Comparison of ENCODE assay signal across 32 cellular contexts in genomic region chr4:88136249-88136648, GRCh38. TPM values are rescaled to one million over a fixed set of nuclear protein-coding genes. Genes with fewer than 3 reads are reported as not detected.
"Had no signal": no experiment of that assay in that cellular context is flagged by ENCODE, and none has a peak within 500 bp of the region (broad histone marks: within the 10 kb centered on the region; RNA-seq: fewer than 3 reads in every experiment).

No MANE protein-coding gene starts in this region.

- ATAC-seq: naive thymus-derived CD8-positive, alpha-beta T cell; natural killer cell treated with Interleukin-12 subunit alpha and Interleukin-12 subunit beta and Interleukin-15 and Interleukin-18, amount 100 ng/mL, for 72 hours; psoas muscle; right cardiac atrium; sciatic nerve; stimulated activated memory B cell treated with anti-CD40 and anti-IgM and Interleukin-4, amounts not matched to agents 10 μg/mL and 1 μg/mL and 100 μg/mL, for 72 hours; stimulated activated naive CD8-positive, alpha-beta T cell treated with anti-CD3 and anti-CD28 coated beads, Interleukin-15, amount 100 ng/mL, for 72 hours; stimulated activated naive CD8-positive, alpha-beta T cell treated with anti-CD3 and anti-CD28 coated beads, Interleukin-15, Interleukin-2, amounts not matched to agents 100 U/mL and 50 U/mL, for 24 hours had no signal

- H3K4me1 Mint-ChIP-seq: naive thymus-derived CD8-positive, alpha-beta T cell; neural progenitor cell; stimulated activated memory B cell treated with anti-CD40 and anti-IgM and Interleukin-4, amounts not matched to agents 10 μg/mL and 1 μg/mL and 100 μg/mL, for 72 hours; stimulated activated naive CD8-positive, alpha-beta T cell treated with anti-CD3 and anti-CD28 coated beads, Interleukin-15, amount 100 ng/mL, for 72 hours had no signal

- H3K27ac ChIP-seq: neural progenitor cell, ovary, parathyroid adenoma, psoas muscle, skin epidermis, spleen, suprapubic skin, testis, tibial artery, upper lobe of left lung, vagina had no signal

- H3K79me2 ChIP-seq: parathyroid adenoma had no signal

- H3K27me3 Mint-ChIP-seq: natural killer cell treated with Interleukin-12 subunit alpha and Interleukin-12 subunit beta and Interleukin-15 and Interleukin-18, amount 100 ng/mL, for 72 hours; progenitor cell of endocrine pancreas had no signal

- H3K27ac Mint-ChIP-seq: naive thymus-derived CD8-positive, alpha-beta T cell; natural killer cell treated with Interleukin-12 subunit alpha and Interleukin-12 subunit beta and Interleukin-15 and Interleukin-18, amount 100 ng/mL, for 72 hours; neural progenitor cell; progenitor cell of endocrine pancreas; stimulated activated memory B cell treated with anti-CD40 and anti-IgM and Interleukin-4, amounts not matched to agents 10 μg/mL and 1 μg/mL and 100 μg/mL, for 72 hours; stimulated activated naive CD8-positive, alpha-beta T cell treated with anti-CD3 and anti-CD28 coated beads, Interleukin-15, amount 100 ng/mL, for 72 hours had no signal

- FAIRE-seq: urothelium cell line had no signal

- DNase-seq: naive thymus-derived CD8-positive, alpha-beta T cell; occipital lobe; ovary; posterior cingulate gyrus; psoas muscle; right cardiac atrium; spleen; stimulated activated CD4-positive, alpha-beta T cell treated with anti-CD3 and anti-CD28 coated beads, Interleukin-12 subunit alpha, Interleukin-12 subunit beta, amount 100 ng/mL, for 4 hours; stimulated activated CD4-positive, alpha-beta T cell treated with anti-CD3 and anti-CD28 coated beads, Interleukin-1b, Interleukin-23, amount 100 ng/mL, for 48 hours; stimulated activated CD4-positive, alpha-beta T cell treated with anti-CD3 and anti-CD28 coated beads, Interleukin-4, amount 100 ng/mL, for 1 hour; stimulated activated CD4-positive, alpha-beta T cell treated with anti-CD3 and anti-CD28 coated beads, Interleukin-4, amount 100 ng/mL, for 4 hours; stimulated activated CD8-positive, alpha-beta memory T cell treated with anti-CD3 and anti-CD28 coated beads, Interleukin-4, amount 100 ng/mL, for 48 hours; stimulated activated naive CD4-positive, alpha-beta T cell; stimulated activated naive CD8-positive, alpha-beta T cell treated with anti-CD3 and anti-CD28 coated beads, Interleukin-15, amount 100 ng/mL, for 72 hours; stimulated activated naive CD8-positive, alpha-beta T cell treated with anti-CD3 and anti-CD28 coated beads, Interleukin-15, Interleukin-2, amounts not matched to agents 100 U/mL and 50 U/mL, for 24 hours; substantia nigra; testis; tibial artery; transverse colon; upper lobe of left lung had no signal

- H3K9ac ChIP-seq: neural progenitor cell, parathyroid adenoma had no signal

- H3K36me3 ChIP-seq: neural progenitor cell, ovary, spleen, suprapubic skin, tibial artery, transverse colon, upper lobe of left lung, vagina had no signal

- H3K4me1 ChIP-seq: neural progenitor cell, parathyroid adenoma, psoas muscle, spleen, suprapubic skin, testis, tibial artery, upper lobe of left lung, vagina had no signal

- H2AFZ ChIP-seq: neural progenitor cell, parathyroid adenoma had no signal

- H3K4me3 Mint-ChIP-seq: naive thymus-derived CD8-positive, alpha-beta T cell; natural killer cell treated with Interleukin-12 subunit alpha and Interleukin-12 subunit beta and Interleukin-15 and Interleukin-18, amount 100 ng/mL, for 72 hours; neural progenitor cell; stimulated activated memory B cell treated with anti-CD40 and anti-IgM and Interleukin-4, amounts not matched to agents 10 μg/mL and 1 μg/mL and 100 μg/mL, for 72 hours; stimulated activated naive CD8-positive, alpha-beta T cell treated with anti-CD3 and anti-CD28 coated beads, Interleukin-15, amount 100 ng/mL, for 72 hours had no signal

- H3K4me3 ChIP-seq: neural progenitor cell, ovary, psoas muscle, skin epidermis, smooth muscle cell, spleen, suprapubic skin, testis, tibial artery, transverse colon, upper lobe of left lung, vagina had no signal

- H3K27me3 ChIP-seq: neural progenitor cell, ovary, spleen, suprapubic skin, testis, tibial artery, transverse colon, upper lobe of left lung, vagina had no signal

- H3K36me3 Mint-ChIP-seq: naive thymus-derived CD8-positive, alpha-beta T cell; natural killer cell treated with Interleukin-12 subunit alpha and Interleukin-12 subunit beta and Interleukin-15 and Interleukin-18, amount 100 ng/mL, for 72 hours; neural progenitor cell; stimulated activated memory B cell treated with anti-CD40 and anti-IgM and Interleukin-4, amounts not matched to agents 10 μg/mL and 1 μg/mL and 100 μg/mL, for 72 hours had no signal

- H3K9me3 Mint-ChIP-seq: naive thymus-derived CD8-positive, alpha-beta T cell; natural killer cell treated with Interleukin-12 subunit alpha and Interleukin-12 subunit beta and Interleukin-15 and Interleukin-18, amount 100 ng/mL, for 72 hours; neural progenitor cell; stimulated activated memory B cell treated with anti-CD40 and anti-IgM and Interleukin-4, amounts not matched to agents 10 μg/mL and 1 μg/mL and 100 μg/mL, for 72 hours; stimulated activated naive CD8-positive, alpha-beta T cell treated with anti-CD3 and anti-CD28 coated beads, Interleukin-15, amount 100 ng/mL, for 72 hours had no signal

- H3K4me2 ChIP-seq: neural progenitor cell, smooth muscle cell had no signal

- H3K9me3 ChIP-seq: ovary, psoas muscle, spleen, suprapubic skin, testis, tibial artery, transverse colon, upper lobe of left lung, vagina had no signal

RNA-seq across cellular contexts. Expression of gene ABCG2, which starts 22.2 kb away (rescaled TPM):
- polyA plus RNA-seq: neural cell had no signal
